ENCODE assay signal across 9 cellular contexts in genomic region chr11:60978546-60979380, GRCh38.
DNase-seq lines count a peak whose midpoint lies in the region; ATAC-seq lines count a peak whose summit lies in the region.
"Had no signal": no experiment of that assay in that cellular context is flagged by ENCODE, and none has a peak within 500 bp of the region (broad histone marks: within the 10 kb centered on the region; RNA-seq: fewer than 3 reads in every experiment).

No MANE protein-coding gene starts in this region.

- peaks cover 53% of the 10 kb centered on the region for H3K36me3 Mint-ChIP-seq in activated naive CD4-positive, alpha-beta T cell treated with anti-CD3 and anti-CD28 coated beads, Interleukin-2, amount 50 U/mL, for 24 hours

- peaks cover 78% of the 10 kb centered on the region for H3K4me1 Mint-ChIP-seq in activated naive CD4-positive, alpha-beta T cell treated with anti-CD3 and anti-CD28 coated beads, Interleukin-2, amount 50 U/mL, for 24 hours

- DNase-seq in SIG-M5 (lab: John Stamatoyannopoulos, UW) (peak; percentile 39), NCI-H510A treated with DMSO at 0.1 percent for 48 hours (lab: John Stamatoyannopoulos, UW) (no peak), nucleus accumbens (lab: John Stamatoyannopoulos, UW) (no peak), NCI-H2227 (lab: John Stamatoyannopoulos, UW; ENCODE audit: unreplicated experiment) (no peak)
- peak; percentile 84 for DNase-seq in stimulated activated CD4-positive, alpha-beta T cell treated with anti-CD3 and anti-CD28 coated beads, Interleukin-1b, Interleukin-23, amount 100 ng/mL, for 48 hours
- DNase-seq: DND-41 had no signal

- peak overlapping the region; percentile 97 for H3K27ac Mint-ChIP-seq in activated naive CD4-positive, alpha-beta T cell treated with anti-CD3 and anti-CD28 coated beads, Interleukin-2, amount 50 U/mL, for 24 hours

- H3K9me3 Mint-ChIP-seq in activated naive CD4-positive, alpha-beta T cell treated with anti-CD3 and anti-CD28 coated beads, Interleukin-2, amount 50 U/mL, for 24 hours = no peaks in the 10 kb centered on the region

- no peaks in the 10 kb centered on the region for H3K27me3 Mint-ChIP-seq in activated naive CD4-positive, alpha-beta T cell treated with anti-CD3 and anti-CD28 coated beads, Interleukin-2, amount 50 U/mL, for 24 hours

- ATAC-seq in GM18520 (IDR thresholded peaks at IDR 0.05; ENCODE audit: unreplicated experiment) (peak; percentile 49), GM21367 (IDR thresholded peaks at IDR 0.05; ENCODE audit: unreplicated experiment) (no peak)

- H3K4me3 Mint-ChIP-seq in activated naive CD4-positive, alpha-beta T cell treated with anti-CD3 and anti-CD28 coated beads, Interleukin-2, amount 50 U/mL, for 24 hours = peak overlapping the region; percentile 99

Comparison
In these comparisons a context has a peak if more than half of its experiments do, and no peak if none do; other contexts are left out.
1. DNase-seq: peak in SIG-M5 (single experiment) and stimulated activated CD4-positive, alpha-beta T cell treated with anti-CD3 and anti-CD28 coated beads, Interleukin-1b, Interleukin-23, amount 100 ng/mL, for 48 hours (single experiment); none in NCI-H510A treated with DMSO at 0.1 percent for 48 hours (single experiment), nucleus accumbens (0 of 56) and NCI-H2227 (single experiment).